ENCODE assay signal across 22 cellular contexts in genomic region chr10:76202777-76203176, GRCh38.
DNase-seq lines count a peak whose midpoint lies in the region; ATAC-seq and TF ChIP-seq lines count a peak whose summit lies in the region.
"Had no signal": no experiment of that assay in that cellular context is flagged by ENCODE, and none has a peak within 500 bp of the region (broad histone marks: within the 10 kb centered on the region; RNA-seq: fewer than 3 reads in every experiment).

No MANE protein-coding gene starts in this region.

- WGBS in SK-N-SH (ENCODE audit: low lambda C conversion rate): 56% methylated on average over 1 of the region's 1 CpG

- H3K36me3 ChIP-seq in BJ (ENCODE audit: control insufficient read depth, insufficient read depth, low read length) (no peaks in the 10 kb centered on the region), SK-N-SH (replicated peaks in 1 of 2; ENCODE audit: control insufficient read depth in 1 of 2, insufficient read depth in 2 of 2, low read length in 1 of 2) (no peaks in the 10 kb centered on the region)
- H3K36me3 ChIP-seq: BLaER1, gastrocnemius medialis, neutrophil, right atrium auricular region had no signal

- TF ChIP-seq EP300 in SK-N-SH (IDR thresholded peaks at IDR 0.05; ENCODE audit: borderline replicate concordance in 1 of 2, low read depth in 1 of 2, low read length in 1 of 2): 0 out of 4 replicates have a peak, but pooled peaks of 1 of the 2 experiments have one; percentile 21

- intact Hi-C loops in left colon (cut with DNase I, micrococcal nuclease): no loop called here

- TF ChIP-seq CTCF in BJ (IDR thresholded peaks at IDR 0.05; ENCODE audit: insufficient read depth, low read depth, low read length) (no peak), SK-N-SH (IDR thresholded peaks at IDR 0.05) (no peak)

- H3K27ac ChIP-seq in SK-N-SH (ENCODE audit: low read depth in 2 of 2, low read length in 1 of 2): peak overlapping the region in 1 of 2 experiments; percentile 12; a peak in 2 of 4 replicates
- H3K27ac ChIP-seq: BLaER1, gastrocnemius medialis, neutrophil, right atrium auricular region had no signal

- no peaks in the 10 kb centered on the region for H3K79me2 ChIP-seq in SK-N-SH (ENCODE audit: insufficient read depth)

- CTCF ChIA-PET in BJ (lab: Yijun Ruan, JAX): interaction anchor here (1.0 kb wide), 1 partner anchor 9 kb away, joined by 3 read pairs; no protein-coding TSS in a partner anchor
- CTCF ChIA-PET in SK-N-SH (lab: Yijun Ruan, JAX): interaction anchor here (1.0 kb wide), 2 partner anchors 9 to 802 kb away, joined by 3 read pairs; no protein-coding TSS in a partner anchor

- DNase-seq in BJ (ENCODE audit: low read depth) (peak; percentile 61), SK-N-SH (no peak), fibroblast of gingiva (ENCODE audit: low read depth) (peak; percentile 92), non-pigmented ciliary epithelial cell (ENCODE audit: low read depth) (peak; percentile 15), left colon (no peak), NCI-H526 (lab: John Stamatoyannopoulos, UW) (no peak)
- DNase-seq in central memory CD4-positive, alpha-beta T cell: no peak
- DNase-seq: activated CD8-positive, alpha-beta memory T cell treated with anti-CD3 and anti-CD28 coated beads for 24 hours; activated naive CD8-positive, alpha-beta T cell treated with anti-CD3 and anti-CD28 coated beads, Interleukin-2, amount 10 ng/mL, durations not matched to agents 7 days and 5 days; Calu3; endodermal cell; gastrocnemius medialis; Kasumi-1; NCI-H526 treated with DMSO at 0.1 percent for 48 hours; SIG-M5; stimulated activated naive CD4-positive, alpha-beta T cell; T-helper 2 cell had no signal

- no peaks in the 10 kb centered on the region for H4K20me1 ChIP-seq in SK-N-SH (ENCODE audit: insufficient read depth)
- H4K20me1 ChIP-seq: BLaER1 had no signal

- ATAC-seq in left colon (no peak), GM21576 (IDR thresholded peaks at IDR 0.05; ENCODE audit: unreplicated experiment) (no peak)
- ATAC-seq: activated CD4-positive, CD25-positive, alpha-beta regulatory T cell treated with anti-CD3 and anti-CD28 coated beads, Interleukin-2, amount 50 U/mL, for 24 hours; gastrocnemius medialis had no signal

- no peaks in the 10 kb centered on the region for H3K9me3 ChIP-seq in SK-N-SH
- H3K9me3 ChIP-seq: BLaER1, gastrocnemius medialis, neutrophil, right atrium auricular region had no signal

- H3K27me3 ChIP-seq in BJ (ENCODE audit: control insufficient read depth, insufficient read depth, low read length) (no peaks in the 10 kb centered on the region), SK-N-SH (ENCODE audit: insufficient read depth) (no peaks in the 10 kb centered on the region)
- H3K27me3 ChIP-seq: BLaER1, gastrocnemius medialis, neutrophil, right atrium auricular region had no signal

- H3K9me2 ChIP-seq in SK-N-SH: no peaks in the 10 kb centered on the region

- POLR2A ChIA-PET in BJ (lab: Charles Lee): no interaction called here
- POLR2A ChIA-PET in SK-N-SH (lab: Yijun Ruan, JAX): no interaction called here

- no peak overlapping the region; the same call in 1 of the 2 replicates for H3K4me2 ChIP-seq in SK-N-SH
- H3K4me2 ChIP-seq: BLaER1 had no signal

- TF ChIP-seq RAD21 in SK-N-SH (IDR thresholded peaks at IDR 0.05; ENCODE audit: low read length): no peak

- 0 out of 2 replicates have a peak overlapping the region, but pooled peaks have one; percentile 14 for H2AFZ ChIP-seq in SK-N-SH (ENCODE audit: low read depth)

- no peak overlapping the region for H3K9ac ChIP-seq in SK-N-SH
- H3K9ac ChIP-seq: BLaER1 had no signal

- no peaks in the 10 kb centered on the region for H3K4me1 ChIP-seq in SK-N-SH (ENCODE audit: control insufficient read depth in 1 of 2, insufficient read depth in 2 of 2, low read depth in 1 of 2, low read length in 1 of 2)
- H3K4me1 ChIP-seq: BLaER1, gastrocnemius medialis, right atrium auricular region had no signal

- H3F3A ChIP-seq in SK-N-SH (replicated peaks; ENCODE audit: insufficient read depth): no peaks in the 10 kb centered on the region

- H3K4me3 ChIP-seq in BJ (ENCODE audit: low read depth, low read length) (no peak overlapping the region), SK-N-SH (ENCODE audit: low read depth in 2 of 2, low read length in 1 of 2) (no peak overlapping the region)
- H3K4me3 ChIP-seq: BLaER1, gastrocnemius medialis, right atrium auricular region had no signal

TF ChIP-seq in SK-N-SH, 30 proteins besides CTCF, POLR2A, EP300 and RAD21:
- TF ChIP-seq SMC3 (IDR thresholded peaks at IDR 0.05; ENCODE audit: low read depth, low read length) (no peak), TCF12 (IDR thresholded peaks at IDR 0.05) (peak; percentile 62)

Comparison
In these comparisons a context has a peak if more than half of its experiments do, and no peak if none do; other contexts are left out.
1. DNase-seq: peak in BJ (single experiment), fibroblast of gingiva (single experiment) and non-pigmented ciliary epithelial cell (single experiment); none in SK-N-SH (single experiment), left colon (0 of 2), central memory CD4-positive, alpha-beta T cell (single experiment) and NCI-H526 (0 of 2).